ENCODE assay signal across 8 cellular contexts in the genomic region with DNA sequence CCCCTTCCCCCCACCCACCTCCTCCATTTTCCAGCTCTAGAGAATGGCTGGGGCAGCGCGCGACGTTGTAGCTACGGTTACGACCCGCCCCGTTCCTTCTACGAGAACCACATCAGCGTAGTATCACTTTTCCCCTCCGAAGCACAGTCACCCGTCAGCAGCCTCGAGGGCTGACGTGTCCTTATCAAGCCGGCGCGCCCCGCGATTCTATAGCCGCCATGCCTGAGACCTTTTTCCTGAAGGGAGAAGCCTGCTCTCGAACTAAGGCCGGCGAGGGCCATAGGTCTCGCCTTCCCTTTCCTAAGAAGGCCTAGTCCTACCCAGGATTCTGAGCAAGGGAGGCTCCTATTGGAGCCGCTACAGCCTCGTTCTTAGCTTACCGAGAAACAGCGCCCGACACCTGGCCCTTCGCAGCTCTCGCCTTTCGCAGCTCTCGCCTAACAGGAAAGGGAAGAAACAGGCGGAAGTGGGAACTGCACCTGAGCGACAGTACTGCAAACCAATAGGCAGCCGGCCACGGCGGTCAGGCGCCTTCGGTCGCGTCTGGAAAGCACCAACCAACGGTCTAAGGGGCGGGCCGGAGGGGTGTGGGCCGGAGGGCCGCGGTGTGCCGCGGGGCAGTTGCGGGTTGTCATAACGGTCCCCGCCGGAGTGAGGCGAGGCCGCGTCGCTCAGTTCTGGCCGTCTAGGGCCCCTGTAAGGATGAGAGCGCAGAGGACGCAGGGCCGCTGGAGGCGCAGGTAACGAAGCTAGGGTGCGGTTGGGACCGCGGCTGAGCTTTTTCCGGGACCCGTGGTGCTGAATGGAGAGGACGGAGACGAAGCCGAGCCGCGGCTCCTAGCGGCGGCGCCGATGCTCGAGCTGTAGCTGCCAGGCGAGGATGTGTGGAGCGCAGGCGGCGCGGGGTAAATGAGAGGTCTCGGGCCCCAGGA. TPM values are rescaled to one million over a fixed set of nuclear protein-coding genes. Genes with fewer than 3 reads are reported as not detected.
DNase-seq lines count a peak whose midpoint lies in the region; ATAC-seq and TF ChIP-seq lines count a peak whose summit lies in the region.

Gene MGAT2, plus strand, starts transcription at position 618 of the 932 bp plus-strand sequence. CDS start 470 bp downstream, outside the sequence.
Gene RPL36AL, minus strand, starts transcription at position 445 of the 932 bp plus-strand sequence. CDS start 1,522 bp downstream, outside the sequence.

- H3K36me3 ChIP-seq in DND-41 (ENCODE audit: insufficient read depth, low read length) (peaks cover 62% of the 10 kb centered on the region), KMS-11 (ENCODE audit: insufficient read depth) (peaks cover 7% of the 10 kb centered on the region; the same call in 1 of the 2 replicates), Panc1 (ENCODE audit: control insufficient read depth, insufficient read depth, low read length) (peaks cover 18% of the 10 kb centered on the region), esophagus muscularis mucosa (peaks cover 0 to 25% (median 17%) of the 10 kb centered on the region in 4 donors)

- peak within 1 kb of the TSS; percentile 87 for H3K9ac ChIP-seq in DND-41 (ENCODE audit: low read depth, low read length)
- H3K9ac ChIP-seq in KMS-11 = peak within 1 kb of the TSS; percentile 97

- peak within 1 kb of the TSS; percentile 88 for H3K27ac ChIP-seq in DND-41 (ENCODE audit: low read length)
- peak within 1 kb of the TSS; percentile 99 for H3K27ac ChIP-seq in KMS-11
- peak within 1 kb of the TSS; percentile 97 for H3K27ac ChIP-seq in Panc1 (ENCODE audit: low read length)
- H3K27ac ChIP-seq in esophagus muscularis mucosa (replicated peaks in 1 of 4) = peak within 1 kb of the TSS; percentile 91 to 95 (median 92)

- H3K9me3 ChIP-seq in DND-41 (ENCODE audit: insufficient read depth, low read length, severe bottlenecking) (no peaks in the 10 kb centered on the region), Panc1 (ENCODE audit: control insufficient read depth, insufficient read depth, low read depth, low read length) (no peaks in the 10 kb centered on the region), esophagus muscularis mucosa (no peaks in the 10 kb centered on the region)

- under 1% methylated on average over 65 of the region's 85 CpGs for WGBS in esophagus muscularis mucosa

- peak within 1 kb of the TSS; percentile 79 for H2AFZ ChIP-seq in DND-41 (ENCODE audit: low read depth, low read length)
- H2AFZ ChIP-seq in KMS-11 (ENCODE audit: low read depth) = peak within 1 kb of the TSS; percentile 38; the same call in 1 of the 2 replicates

- in situ Hi-C loops in Panc1 (cut with HindIII; ENCODE audit: low pct_unique_long_range_greater_than_20kb, low sequenced_read_pairs) = no loop called here

- DNase-seq in DND-41 = peak; percentile 96
- peak; percentile 91 for DNase-seq in Panc1 (ENCODE audit: low read depth, low spot score)
- peak; percentile 95 to 98 for DNase-seq in activated T-cell treated with anti-CD3 and anti-CD28 coated beads, Interleukin-2, amount 50 U/mL, for 48 hours
- DNase-seq in esophagus muscularis mucosa (ENCODE audit: extremely low spot score) = peak; percentile 99
- DNase-seq in myocyte (ENCODE audit: low read depth) = peak; percentile 98
- peak; percentile 92 to 95 for DNase-seq in stimulated activated CD8-positive, alpha-beta memory T cell treated with anti-CD3 and anti-CD28 coated beads, Interleukin-7, amount 100 ng/mL, for 48 hours (ENCODE audit: extremely low read depth in 1 of 2, low read depth in 1 of 2)

- H3K27me3 ChIP-seq in DND-41 (ENCODE audit: insufficient read depth, low read length, poor library complexity) (no peaks in the 10 kb centered on the region), KMS-11 (ENCODE audit: insufficient read depth, low read depth) (no peaks in the 10 kb centered on the region), Panc1 (ENCODE audit: control insufficient read depth, insufficient read depth, low read length) (no peaks in the 10 kb centered on the region), esophagus muscularis mucosa (no peaks in the 10 kb centered on the region)

- intact Hi-C loops in Panc1 (cut with micrococcal nuclease; ENCODE audit: unreplicated experiment) = no loop called here
- intact Hi-C loops in esophagus muscularis mucosa (cut with DNase I) = no loop called here

- peak within 1 kb of the TSS; percentile 90 for H3K4me2 ChIP-seq in DND-41 (ENCODE audit: insufficient read depth, low read length)
- H3K4me2 ChIP-seq in KMS-11 = peak within 1 kb of the TSS; percentile 96

- POLR2A ChIA-PET in Panc1 (lab: Charles Lee) = interaction anchor here (0.7 kb wide), 2 partner anchors 241 to 380 kb away, joined by 8 to 17 read pairs; no protein-coding TSS in a partner anchor

- CTCF ChIA-PET in Panc1 (lab: Charles Lee) = interaction anchor here (0.7 kb wide), 2 partner anchors 34 to 275 kb away, joined by 3 to 12 read pairs; no protein-coding TSS in a partner anchor

- TF ChIP-seq POLR2A in esophagus muscularis mucosa (IDR thresholded peaks at IDR 0.05; ENCODE audit: low read depth) = peak; percentile 89

- no TSS peak for BruUV-seq in Panc1 (replicated peaks; lab: Mats Ljungman, UMichigan)

- H4K20me1 ChIP-seq in DND-41 (ENCODE audit: insufficient read depth, low read length) = peaks cover 31% of the 10 kb centered on the region
- no peaks in the 10 kb centered on the region for H4K20me1 ChIP-seq in KMS-11 (ENCODE audit: insufficient read depth)

- ATAC-seq in DND-41 (ENCODE audit: insufficient read depth, low read depth) (peak; percentile 90), GM21737 (IDR thresholded peaks at IDR 0.05; ENCODE audit: unreplicated experiment) (peak; percentile 97), Panc1 (peak; percentile 96)

- TF ChIP-seq EP300 in esophagus muscularis mucosa (IDR thresholded peaks at IDR 0.05) = no peak

- TF ChIP-seq CTCF in DND-41 (IDR thresholded peaks at IDR 0.05; ENCODE audit: borderline replicate concordance, extremely low read depth, low read length, poor library complexity, severe bottlenecking) = peak; percentile 32
- no peak for TF ChIP-seq CTCF in KMS-11 (conservative IDR thresholded peaks at IDR 0.05; ENCODE audit: low read depth, low read length)
- TF ChIP-seq CTCF in Panc1 (IDR thresholded peaks at IDR 0.05) = no peak; the same call in 1 of the 2 replicates
- TF ChIP-seq CTCF in esophagus muscularis mucosa (IDR thresholded peaks at IDR 0.05) = peak; percentile 8 to 24 (median 13)

- peak within 1 kb of the TSS; percentile 67 to 72 for H3K4me3 ChIP-seq in DND-41 (ENCODE audit: low read depth in 1 of 2, low read length in 2 of 2)
- no peak within 1 kb of the TSS for H3K4me3 ChIP-seq in KMS-11 (IDR thresholded peaks at IDR 0.05; ENCODE audit: insufficient read depth, low read depth, low read length)
- peak within 1 kb of the TSS; percentile 92 to 95 for H3K4me3 ChIP-seq in Panc1 (ENCODE audit: low read depth in 2 of 2, low read length in 2 of 2)
- H3K4me3 ChIP-seq in esophagus muscularis mucosa = peak within 1 kb of the TSS; percentile 72 to 85 (median 80)

- H3K4me1 ChIP-seq in DND-41 (ENCODE audit: insufficient read depth, low read length) = peaks cover 55% of the 10 kb centered on the region
- peaks cover 32% of the 10 kb centered on the region for H3K4me1 ChIP-seq in KMS-11 (ENCODE audit: low read depth, poor library complexity, severe bottlenecking)
- H3K4me1 ChIP-seq in Panc1 (ENCODE audit: control insufficient read depth, insufficient read depth, low read length) = peaks cover 18% of the 10 kb centered on the region
- H3K4me1 ChIP-seq in esophagus muscularis mucosa = peaks cover 30 to 48% (median 46%) of the 10 kb centered on the region in 4 donors

- H3K79me2 ChIP-seq in DND-41 (ENCODE audit: insufficient read depth, low read length) = peaks cover 93% of the 10 kb centered on the region
- peaks cover 84% of the 10 kb centered on the region for H3K79me2 ChIP-seq in KMS-11 (ENCODE audit: insufficient read depth, low read depth)

RNA-seq across cellular contexts. Expression of gene MGAT2, which starts in this region (rescaled TPM):
- total RNA-seq in Panc1 (2021; ENCODE audit: unreplicated experiment) = 51.4 TPM
- 24.6 TPM for polyA plus RNA-seq in Panc1 (2012; ENCODE audit: insufficient read length)
- total RNA-seq in esophagus muscularis mucosa = 10 to 100 TPM; 20.3 to 29.5 (median 24.1) TPM
- 66.5 and 69.9 TPM in 2 replicates for total RNA-seq in myocyte
- 32.1 TPM for polyA plus RNA-seq in myocyte (2012)

RNA-seq across cellular contexts. Expression of gene RPL36AL, which starts in this region (rescaled TPM):
- total RNA-seq in Panc1 (2021; ENCODE audit: unreplicated experiment) (136 TPM), esophagus muscularis mucosa (100 to 1,000 TPM; 200 to 323 (median 277) TPM), myocyte (120 and 143 TPM in 2 replicates)
- 167 TPM for polyA plus RNA-seq in Panc1 (2012; ENCODE audit: insufficient read length)
- polyA plus RNA-seq in myocyte (2012) = 266 TPM

Comparison
In these comparisons a context has a peak if more than half of its experiments do, and no peak if none do; other contexts are left out.
1. CTCF ChIP-seq: peak in DND-41 (single experiment) and esophagus muscularis mucosa (3 of 3); none in KMS-11 (single experiment) and Panc1 (single experiment).
2. Peak in every context shown above with its lines, with median percentiles within 50 percentile points of each other: ATAC-seq, DNase-seq and H3K27ac ChIP-seq.